ENCODE assay signal across 10 cellular contexts in genomic region chr4:11505225-11505971, GRCh38.
DNase-seq lines count a peak whose midpoint lies in the region; ATAC-seq and TF ChIP-seq lines count a peak whose summit lies in the region.
"Had no signal": no experiment of that assay in that cellular context is flagged by ENCODE, and none has a peak within 500 bp of the region (broad histone marks: within the 10 kb centered on the region; RNA-seq: fewer than 3 reads in every experiment).

No MANE protein-coding gene starts in this region.

- TF ChIP-seq POLR2A in GM18505 (IDR thresholded peaks at IDR 0.05; ENCODE audit: borderline replicate concordance, extremely low read depth, insufficient read depth, insufficient read length), result no peak

- intact Hi-C loops in MCF 10A (cut with micrococcal nuclease) (no loop called here), psoas muscle (cut with DNase I) (no loop called here)

- WGBS in psoas muscle, 3 donors, result 30 to 33% (median 31%) methylated on average over 5 of the region's 5 CpGs

- ATAC-seq in GM18517 (IDR thresholded peaks at IDR 0.05; ENCODE audit: unreplicated experiment) (no peak), psoas muscle (no peak), GM18505 (IDR thresholded peaks at IDR 0.05; ENCODE audit: unreplicated experiment) (no peak)

- H3K36me3 Mint-ChIP-seq in MCF 10A (ENCODE audit: insufficient read depth, unreplicated experiment), result no peaks in the 10 kb centered on the region

- CTCF ChIA-PET in MCF 10A (lab: Yijun Ruan, JAX), result interaction anchor here (0.6 to 0.7 kb wide), 2 partner anchors 185 to 432 kb away, joined by 4 to 5 read pairs; no protein-coding TSS in a partner anchor

- peak overlapping the region; percentile 8 for H3K27ac Mint-ChIP-seq in MCF 10A (ENCODE audit: low read depth, unreplicated experiment)

- POLR2A ChIA-PET in MCF 10A (lab: Yijun Ruan, JAX), result interaction anchor here (0.8 to 1.5 kb wide), 3 partner anchors 9 to 138 kb away, joined by 3 to 4 read pairs (median 3); no protein-coding TSS in a partner anchor

- H3K4me1 Mint-ChIP-seq in MCF 10A (ENCODE audit: insufficient read depth, unreplicated experiment), result peaks cover 23% of the 10 kb centered on the region

- H3K9me3 ChIP-seq in muscle layer of duodenum (ENCODE audit: control insufficient read depth in 1 of 2, low read length in 2 of 2) (peaks cover 0 to 4% of the 10 kb centered on the region in 2 donors), psoas muscle (no peaks in the 10 kb centered on the region)

- H3K36me3 ChIP-seq in muscle layer of duodenum (ENCODE audit: control insufficient read depth in 1 of 2, insufficient read depth in 2 of 2, low read length in 2 of 2) (no peaks in the 10 kb centered on the region), psoas muscle (ENCODE audit: insufficient read depth in 1 of 2, low read depth in 1 of 2) (no peaks in the 10 kb centered on the region)

- H3K9me3 Mint-ChIP-seq in MCF 10A (ENCODE audit: unreplicated experiment), result no peaks in the 10 kb centered on the region

- H3K4me1 ChIP-seq in muscle layer of duodenum (ENCODE audit: control insufficient read depth in 1 of 2, insufficient read depth in 2 of 2, low read length in 2 of 2) (no peaks in the 10 kb centered on the region), psoas muscle (no peaks in the 10 kb centered on the region)

- BruUV-seq in MCF 10A (replicated peaks; lab: Mats Ljungman, UMichigan), result no TSS peak

- H3K27me3 ChIP-seq in muscle layer of duodenum (ENCODE audit: low read depth, low read length) (no peaks in the 10 kb centered on the region), psoas muscle (ENCODE audit: insufficient read depth in 3 of 3, low read length in 2 of 3) (peaks cover 0 to 3% (median 0%) of the 10 kb centered on the region in 3 donors)

- DNase-seq in ELR (ENCODE audit: low read depth) (peak; percentile 28), NCI-H69 (lab: John Stamatoyannopoulos, UW) (peak; percentile 89), MCF 10A (ENCODE audit: unreplicated experiment) (peak; percentile 89), amniotic stem cell (lab: John Stamatoyannopoulos, UW) (no peak), psoas muscle (no peak)
- DNase-seq: foreskin melanocyte, GF-D8 had no signal

- H3K4me3 ChIP-seq in muscle layer of duodenum (ENCODE audit: low read depth in 1 of 2, low read length in 2 of 2) (no peak overlapping the region), psoas muscle (no peak overlapping the region)

- no peak overlapping the region for H3K4me3 Mint-ChIP-seq in MCF 10A (ENCODE audit: unreplicated experiment)

- H3K27me3 Mint-ChIP-seq in MCF 10A (ENCODE audit: insufficient read depth, unreplicated experiment), result no peaks in the 10 kb centered on the region

- H3K27ac ChIP-seq in muscle layer of duodenum (ENCODE audit: low read length) (peak overlapping the region; percentile 49), psoas muscle (no peak overlapping the region)

- TF ChIP-seq CTCF in MCF 10A (IDR thresholded peaks at IDR 0.05; ENCODE audit: unreplicated experiment) (no peak), psoas muscle (IDR thresholded peaks at IDR 0.05) (no peak)

Comparison
In these comparisons a context has a peak if more than half of its experiments do, and no peak if none do; other contexts are left out.
1. DNase-seq: peak in ELR (single experiment), NCI-H69 (single experiment) and MCF 10A (single experiment); none in amniotic stem cell (single experiment) and psoas muscle (0 of 2).